2 cellular contexts compared by ENCODE assay signal in genomic region chr21:46287541-46287940, GRCh38.
TF ChIP-seq lines count a peak whose summit lies in the region.

No MANE protein-coding gene starts in this region.

TF ChIP-seq in SK-N-SH, 30 proteins besides CTCF, POLR2A, EP300 and RAD21:
- TF ChIP-seq IRF3 (IDR thresholded peaks at IDR 0.05; ENCODE audit: low read depth, low read length) (no peak), SMC3 (IDR thresholded peaks at IDR 0.05; ENCODE audit: low read depth, low read length) (no peak), ELF1 (IDR thresholded peaks at IDR 0.05) (no peak), TAF1 (IDR thresholded peaks at IDR 0.05; ENCODE audit: borderline replicate concordance, low read depth, low read length) (no peak), JUND (IDR thresholded peaks at IDR 0.05) (no peak), RFX5 (IDR thresholded peaks at IDR 0.05; ENCODE audit: low read length) (no peak), TEAD4 (IDR thresholded peaks at IDR 0.05; ENCODE audit: borderline replicate concordance, insufficient read depth) (no peak), RCOR1 (IDR thresholded peaks at IDR 0.05; ENCODE audit: low read length) (no peak), YY1 (IDR thresholded peaks at IDR 0.05; ENCODE audit: low read depth) (no peak), SIN3A (IDR thresholded peaks at IDR 0.05; ENCODE audit: borderline replicate concordance, low read depth, low read length) (no peak), NRF1 (IDR thresholded peaks at IDR 0.05; ENCODE audit: low read depth, low read length) (no peak), USF1 (IDR thresholded peaks at IDR 0.05; ENCODE audit: borderline replicate concordance, low read depth) (no peak), RXRA (IDR thresholded peaks at IDR 0.05; ENCODE audit: borderline replicate concordance, low read depth) (no peak), FOXJ3 (CRISPR knock-in tag; IDR thresholded peaks at IDR 0.05) (no peak), GATA2 (CRISPR knock-in tag; IDR thresholded peaks at IDR 0.05) (no peak), MEF2A (IDR thresholded peaks at IDR 0.05; ENCODE audit: borderline replicate concordance, low read depth) (no peak), MAX (IDR thresholded peaks at IDR 0.05; ENCODE audit: low read depth) (no peak), USF2 (IDR thresholded peaks at IDR 0.05; ENCODE audit: borderline replicate concordance, low read depth, low read length) (no peak), PBX3 (IDR thresholded peaks at IDR 0.05) (no peak)

TF ChIP-seq in SK-N-SH treated with all-trans-retinoic acid at 6 μM for 48 hours, 23 proteins besides CTCF, POLR2A, EP300 and RAD21:
- no peak for TF ChIP-seq ESRRG (CRISPR knock-in tag; IDR thresholded peaks at IDR 0.05)
- TF ChIP-seq TOX (CRISPR knock-in tag; IDR thresholded peaks at IDR 0.05; ENCODE audit: borderline replicate concordance), result no peak
- no peak for TF ChIP-seq OSR1 (CRISPR knock-in tag; IDR thresholded peaks at IDR 0.05)
- no peak for TF ChIP-seq RARB (CRISPR knock-in tag; IDR thresholded peaks at IDR 0.05)
- TF ChIP-seq ISL1 (CRISPR knock-in tag; IDR thresholded peaks at IDR 0.05), result no peak
- no peak for TF ChIP-seq ZNF8 (CRISPR knock-in tag; IDR thresholded peaks at IDR 0.05)
- no peak for TF ChIP-seq ZFP30 (CRISPR knock-in tag; IDR thresholded peaks at IDR 0.05)
- no peak for TF ChIP-seq PPARA (CRISPR knock-in tag; IDR thresholded peaks at IDR 0.05; ENCODE audit: borderline replicate concordance)
- no peak for TF ChIP-seq CSRNP3 (CRISPR knock-in tag; IDR thresholded peaks at IDR 0.05)
- TF ChIP-seq GLIS3 (CRISPR knock-in tag; IDR thresholded peaks at IDR 0.05), result no peak
- no peak for TF ChIP-seq BACH2 (CRISPR knock-in tag; IDR thresholded peaks at IDR 0.05; ENCODE audit: borderline replicate concordance)
